Comparison of ENCODE assay signal across 7 cellular contexts in the genomic region with DNA sequence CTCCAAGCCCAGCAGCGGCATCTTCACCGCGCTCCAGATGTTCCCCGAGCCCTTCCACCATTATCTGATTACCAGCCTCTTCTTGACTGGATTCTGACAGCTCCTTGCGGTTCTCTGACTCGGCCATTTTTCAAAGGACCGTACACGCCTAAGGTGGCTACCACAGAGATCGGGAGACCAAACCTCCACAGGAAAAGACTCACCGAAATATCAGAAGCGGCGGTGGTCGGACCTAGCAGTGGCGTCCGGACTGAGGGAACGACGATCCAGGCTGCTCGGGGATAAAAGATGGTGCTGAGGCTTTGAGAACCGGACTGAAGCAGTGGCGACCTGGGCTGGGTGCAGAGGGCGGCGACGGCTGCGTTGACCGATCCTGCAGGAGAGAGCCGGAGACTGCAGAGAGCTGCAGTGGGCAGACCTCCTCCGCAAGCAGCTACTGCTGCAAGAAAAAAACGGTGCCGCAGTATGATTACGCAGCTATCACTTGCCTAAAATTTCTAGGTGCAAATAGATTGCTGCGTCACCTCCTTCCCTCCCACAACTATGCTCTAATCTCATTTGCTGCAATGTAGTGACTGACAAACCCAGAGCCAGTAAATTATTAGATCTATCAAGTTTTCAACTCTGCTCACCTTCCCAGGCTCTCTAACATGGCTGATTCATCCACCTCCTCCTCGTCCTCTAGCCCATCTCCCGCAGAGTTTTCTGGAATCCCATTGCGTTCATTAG. TPM values are rescaled to one million over a fixed set of nuclear protein-coding genes. Genes with fewer than 3 reads are reported as not detected.
A peak's percentile ranks its signal among the peaks of the same experiment; 100 is the strongest.
DNase-seq lines count a peak whose midpoint lies in the region; ATAC-seq, FAIRE-seq and TF ChIP-seq lines count a peak whose summit lies in the region.

A gene with protein sequence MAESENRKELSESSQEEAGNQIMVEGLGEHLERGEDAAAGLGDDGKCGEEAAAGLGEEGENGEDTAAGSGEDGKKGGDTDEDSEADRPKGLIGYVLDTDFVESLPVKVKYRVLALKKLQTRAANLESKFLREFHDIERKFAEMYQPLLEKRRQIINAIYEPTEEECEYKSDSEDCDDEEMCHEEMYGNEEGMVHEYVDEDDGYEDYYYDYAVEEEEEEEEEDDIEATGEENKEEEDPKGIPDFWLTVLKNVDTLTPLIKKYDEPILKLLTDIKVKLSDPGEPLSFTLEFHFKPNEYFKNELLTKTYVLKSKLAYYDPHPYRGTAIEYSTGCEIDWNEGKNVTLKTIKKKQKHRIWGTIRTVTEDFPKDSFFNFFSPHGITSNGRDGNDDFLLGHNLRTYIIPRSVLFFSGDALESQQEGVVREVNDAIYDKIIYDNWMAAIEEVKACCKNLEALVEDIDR (minus strand): TSS at position 486 of the 729 bp plus-strand sequence. CDS start 359 bp downstream, at position 127.

- no peak within 1 kb of the TSS for H2BK5ac ChIP-seq in H1 (ENCODE audit: low read depth, low read length)

- no peak within 1 kb of the TSS for H4K8ac ChIP-seq in H1 (ENCODE audit: extremely low read depth, insufficient read depth, low read length)

- TF ChIP-seq CTCF in H1 (IDR thresholded peaks at IDR 0.05; ENCODE audit: control extremely low read depth in 1 of 3, insufficient read depth in 1 of 3, low read depth in 1 of 3, low read length in 3 of 3), result no peak
- no peak for TF ChIP-seq CTCF in OCI-LY7 (conservative IDR thresholded peaks at IDR 0.05; ENCODE audit: low read length)

- H3K4ac ChIP-seq in H1 (replicated peaks; ENCODE audit: insufficient read length, low read depth, low read length), result no peak within 1 kb of the TSS

- H3K27ac ChIP-seq in H1 (ENCODE audit: low read depth, low read length), result no peak within 1 kb of the TSS; the same call in 1 of the 2 replicates
- no peak within 1 kb of the TSS for H3K27ac ChIP-seq in OCI-LY7 (ENCODE audit: low read depth, low read length, poor library complexity, severe bottlenecking)

- H3K4me2 ChIP-seq in H1 (ENCODE audit: insufficient read depth in 1 of 2, low read depth in 2 of 2, low read length in 2 of 2) (peak within 1 kb of the TSS; percentile 72 to 85), OCI-LY7 (ENCODE audit: low read length) (no peak within 1 kb of the TSS)

- CTCF ChIA-PET in H1 (lab: Charles Lee; ENCODE audit: partially characterized antibody) (interaction anchor here (1.5 kb wide), 1 partner anchor 54 kb away, joined by 3 read pairs; no protein-coding TSS in a partner anchor), OCI-LY7 (lab: Charles Lee; ENCODE audit: unreplicated experiment) (no interaction called here)

- no peaks in the 10 kb centered on the region for H3K9me2 ChIP-seq in OCI-LY7 (ENCODE audit: insufficient read depth, low read length)

- no peak for TF ChIP-seq EP300 in H1 (IDR thresholded peaks at IDR 0.05; ENCODE audit: borderline replicate concordance in 1 of 2, low read depth in 2 of 2, low read length in 2 of 2)

- POLR2A ChIA-PET in H1 (lab: Charles Lee; ENCODE audit: partially characterized antibody), result no interaction called here
- POLR2A ChIA-PET in OCI-LY7 (lab: Charles Lee), result no interaction called here

- H3K79me2 ChIP-seq in H1 (ENCODE audit: control insufficient read depth in 1 of 2, insufficient read depth in 2 of 2, low read length in 2 of 2), result peaks cover 0 to 9% of the 10 kb centered on the region in 2 experiments; a peak in 2 of 4 replicates
- H3K79me2 ChIP-seq in OCI-LY7 (ENCODE audit: insufficient read depth, low read depth, low read length), result no peaks in the 10 kb centered on the region

- intact Hi-C loops in OCI-LY7 (cut with micrococcal nuclease; ENCODE audit: unreplicated experiment), result no loop called here

- no peak within 1 kb of the TSS for H3K23ac ChIP-seq in H1 (ENCODE audit: insufficient read length)

- H3K14ac ChIP-seq in H1 (ENCODE audit: insufficient read length), result no peak within 1 kb of the TSS

- FAIRE-seq in H1 (lab: Jason Lieb, UNC), result no peak

- H4K20me1 ChIP-seq in H1 (replicated peaks in 1 of 2; ENCODE audit: control insufficient read depth in 1 of 2, insufficient read depth in 2 of 2, low read length in 2 of 2), result no peaks in the 10 kb centered on the region
- H4K20me1 ChIP-seq in OCI-LY7 (ENCODE audit: insufficient read depth, low read length), result no peaks in the 10 kb centered on the region

- no peaks in the 10 kb centered on the region for H3K79me1 ChIP-seq in H1 (ENCODE audit: low read depth, low read length)

- WGBS in H1 (ENCODE audit: extremely low coverage in 1 of 2, insufficient coverage in 1 of 2, insufficient read length in 1 of 2, insufficient replicate concordance in 2 of 2, low coverage in 1 of 2, low lambda C conversion rate in 2 of 2, missing lambda C conversion rate in 1 of 2), 2 experiments, result 2% methylated on average over 15 of the region's 34 CpGs; no CpG with 5 or more reads in 1 of the 2 experiments

- no peak for TF ChIP-seq RAD21 in H1 (IDR thresholded peaks at IDR 0.05 in 1 of 2, conservative IDR thresholded peaks at IDR 0.05 in 1 of 2; ENCODE audit: low read depth in 2 of 2, low read length in 2 of 2)

- H2BK15ac ChIP-seq in H1 (ENCODE audit: low read length), result no peak within 1 kb of the TSS

- peak; percentile 25 to 36 for DNase-seq in activated CD4-positive, alpha-beta T cell treated with anti-CD3 and anti-CD28 coated beads, Interleukin-2, amount 50 U/mL, for 48 hours
- DNase-seq in H1 (ENCODE audit: low read depth in 1 of 2, low spot score in 2 of 2) (peak; percentile 5 to 48), lung microvascular endothelial cell (ENCODE audit: low read depth in 2 of 2) (peak; percentile 19 to 27), OCI-LY7 (ENCODE audit: low spot score) (no peak)
- peak; percentile 1 to 23 for DNase-seq in stimulated activated CD8-positive, alpha-beta memory T cell treated with anti-CD3 and anti-CD28 coated beads, Interleukin-15, amount 100 ng/mL, for 4 hours (ENCODE audit: low read depth in 2 of 2)

- H3K18ac ChIP-seq in H1 (ENCODE audit: extremely low read depth, low read length), result no peak within 1 kb of the TSS; the same call in 1 of the 2 replicates

- H4K91ac ChIP-seq in H1 (replicated peaks; ENCODE audit: insufficient read length, low read length), result no peak within 1 kb of the TSS

- H3K23me2 ChIP-seq in H1 (ENCODE audit: low read depth, low read length), result no peaks in the 10 kb centered on the region

- H3K36me3 ChIP-seq in H1 (ENCODE audit: control insufficient read depth in 2 of 4, insufficient read depth in 4 of 4, low read length in 3 of 4), result no peaks in the 10 kb centered on the region
- no peaks in the 10 kb centered on the region for H3K36me3 ChIP-seq in OCI-LY7 (ENCODE audit: insufficient read depth, low read length)

- peak within 1 kb of the TSS in 3 of 4 experiments; percentile 51 to 73 (median 63); a peak in 5 of 7 replicates for H3K9ac ChIP-seq in H1 (replicated peaks in 1 of 4; ENCODE audit: extremely low read depth in 1 of 4, low read depth in 3 of 4, low read length in 3 of 4)

- H3K4me1 ChIP-seq in H1 (replicated peaks in 1 of 4; ENCODE audit: control insufficient read depth in 3 of 4, insufficient read depth in 4 of 4, low read length in 3 of 4), result no peaks in the 10 kb centered on the region
- no peaks in the 10 kb centered on the region for H3K4me1 ChIP-seq in OCI-LY7 (ENCODE audit: insufficient read depth, low read length, poor library complexity, severe bottlenecking)

- H2AK5ac ChIP-seq in H1 (ENCODE audit: low read depth, low read length), result no peak within 1 kb of the TSS

- H4K5ac ChIP-seq in H1 (ENCODE audit: insufficient read length, low read depth, low read length), result peak within 1 kb of the TSS; percentile 57

- TF ChIP-seq POLR2A in GM19099 (IDR thresholded peaks at IDR 0.05; ENCODE audit: extremely low read depth, insufficient read length, low read depth) (peak; percentile 58), H1 (IDR thresholded peaks at IDR 0.05; ENCODE audit: control extremely low read depth in 1 of 2, low read depth in 2 of 2, low read length in 2 of 2) (peak in 1 of 2 experiments; percentile 71; a peak in 2 of 3 replicates)

- H2BK120ac ChIP-seq in H1 (replicated peaks; ENCODE audit: low read depth, low read length), result no peak within 1 kb of the TSS

- BruUV-seq in OCI-LY7 (replicated peaks; lab: Mats Ljungman, UMichigan), result no TSS peak

- H2BK12ac ChIP-seq in H1 (ENCODE audit: low read depth, low read length), result no peak within 1 kb of the TSS

- peak; percentile 88 for ATAC-seq in HG03457 (IDR thresholded peaks at IDR 0.05; ENCODE audit: unreplicated experiment)

- no peaks in the 10 kb centered on the region for H3K27me3 ChIP-seq in H1 (replicated peaks in 1 of 4; ENCODE audit: control insufficient read depth in 3 of 4, extremely low read depth in 1 of 4, insufficient read depth in 3 of 4, low read length in 3 of 4)

- peak within 1 kb of the TSS; percentile 86; the same call in 1 of the 2 replicates for H2AFZ ChIP-seq in H1 (ENCODE audit: low read length)
- H2AFZ ChIP-seq in OCI-LY7 (ENCODE audit: low read length), result no peak within 1 kb of the TSS

- H3K4me3 ChIP-seq in H1 (ENCODE audit: extremely low read depth in 1 of 4, insufficient read depth in 2 of 4, low read depth in 3 of 4, low read length in 4 of 4), result peak within 1 kb of the TSS; percentile 61 to 95 (median 82)
- no peak within 1 kb of the TSS for H3K4me3 ChIP-seq in OCI-LY7 (ENCODE audit: low read depth, low read length, poor library complexity, severe bottlenecking)

- H2BK20ac ChIP-seq in H1 (ENCODE audit: low read length), result no peak within 1 kb of the TSS

- H3K9me3 ChIP-seq in H1 (ENCODE audit: insufficient read depth in 2 of 2, low read depth in 1 of 2, low read length in 1 of 2) (no peaks in the 10 kb centered on the region), OCI-LY7 (ENCODE audit: low read length) (no peaks in the 10 kb centered on the region)

- peak within 1 kb of the TSS; percentile 16 for H3K56ac ChIP-seq in H1 (replicated peaks; ENCODE audit: insufficient read length, low read depth, low read length)

TF ChIP-seq in H1, 55 proteins besides CTCF, POLR2A, EP300 and RAD21 (continues in another document):
- peak; percentile 70 for TF ChIP-seq TAF1 (IDR thresholded peaks at IDR 0.05; ENCODE audit: low read depth, low read length)
- TF ChIP-seq MAFK (IDR thresholded peaks at IDR 0.05; ENCODE audit: low read depth, low read length), result peak; percentile 51; the same call in 1 of the 2 replicates
- TF ChIP-seq PHF8 (conservative IDR thresholded peaks at IDR 0.05; ENCODE audit: low read depth, low read length), result 0 out of 2 replicates have a peak, but pooled peaks have one; percentile 22
- TF ChIP-seq SP1 (IDR thresholded peaks at IDR 0.05; ENCODE audit: low read depth, low read length), result peak; percentile 72

RNA-seq across cellular contexts. Expression of the gene that starts here (rescaled TPM):
- total RNA-seq in H1 (2021; fragmentation: NEBNext Ultra II Directional; extraction: Animal tissue kit (Norgen Biotek cat#: 25700)), result 15.8 and 17.0 TPM in 2 replicates
- polyA plus RNA-seq in H1 (2011; rRNA removed), result 2.5 and 4.5 TPM in 2 replicates
- 10.0 TPM for polyA plus RNA-seq in H1 (2011; cell fraction: cytosol; rRNA removed)
- 2.7 TPM for polyA plus RNA-seq in H1 (2011; cell fraction: nucleus; rRNA removed)
- polyA plus RNA-seq in H1 (2012, experiment 1 of 2), result 8.4 to 10.6 TPM (median 9.3 TPM) in 4 replicates
- polyA plus RNA-seq in H1 (2012, experiment 2 of 2), result 1.3 TPM
- 9.9 TPM for polyA plus RNA-seq in H1 (2013, experiment 1 of 2)
- polyA plus RNA-seq in H1 (2013, experiment 2 of 2), result 8.7 TPM
- polyA minus RNA-seq in H1 (2011; rRNA and poly(A)+ RNA removed), result 2.3 and 3.1 TPM in 2 replicates
- 5.7 TPM for polyA minus RNA-seq in H1 (2011; cell fraction: cytosol; rRNA and poly(A)+ RNA removed)
- 4.4 TPM for polyA minus RNA-seq in H1 (2011; cell fraction: nucleus; rRNA and poly(A)+ RNA removed)
- 0.65 and 2.0 TPM in 2 replicates for total RNA-seq in lung microvascular endothelial cell
- not detected in 2 replicates for total RNA-seq in OCI-LY7 (2014; rRNA removed; shearing (Covaris generic))
- not detected in 2 replicates for total RNA-seq in OCI-LY7 (2022)
